ENCODE assay signal across 2 cellular contexts in the genomic region with DNA sequence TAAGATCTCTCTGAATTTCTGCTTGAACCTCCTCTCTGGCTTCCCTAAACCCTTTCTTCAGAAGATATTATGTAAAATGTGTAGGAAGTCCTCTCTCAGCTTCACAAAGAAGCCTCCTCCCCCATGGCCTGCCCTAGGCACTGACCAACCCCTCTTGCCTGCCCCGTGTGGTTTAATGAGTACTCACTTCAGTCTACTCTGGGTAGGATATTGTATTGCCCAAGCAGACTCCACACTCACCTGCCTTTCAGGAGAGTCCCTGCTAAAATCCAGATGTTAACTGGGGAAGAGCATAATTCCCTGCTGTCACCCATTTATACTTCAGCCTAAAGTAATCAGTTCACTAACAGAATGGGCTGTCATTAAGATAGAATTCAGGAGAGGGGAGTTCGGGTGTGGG.
TF ChIP-seq lines count a peak whose summit lies in the region.

No MANE protein-coding gene starts in this region.

TF ChIP-seq in GM23338, 12 proteins besides CTCF, POLR2A, EP300 and RAD21:
- TF ChIP-seq ZNF331 (CRISPR knock-in tag; IDR thresholded peaks at IDR 0.05; ENCODE audit: low read depth), result no peak
- TF ChIP-seq, protein P1, sequence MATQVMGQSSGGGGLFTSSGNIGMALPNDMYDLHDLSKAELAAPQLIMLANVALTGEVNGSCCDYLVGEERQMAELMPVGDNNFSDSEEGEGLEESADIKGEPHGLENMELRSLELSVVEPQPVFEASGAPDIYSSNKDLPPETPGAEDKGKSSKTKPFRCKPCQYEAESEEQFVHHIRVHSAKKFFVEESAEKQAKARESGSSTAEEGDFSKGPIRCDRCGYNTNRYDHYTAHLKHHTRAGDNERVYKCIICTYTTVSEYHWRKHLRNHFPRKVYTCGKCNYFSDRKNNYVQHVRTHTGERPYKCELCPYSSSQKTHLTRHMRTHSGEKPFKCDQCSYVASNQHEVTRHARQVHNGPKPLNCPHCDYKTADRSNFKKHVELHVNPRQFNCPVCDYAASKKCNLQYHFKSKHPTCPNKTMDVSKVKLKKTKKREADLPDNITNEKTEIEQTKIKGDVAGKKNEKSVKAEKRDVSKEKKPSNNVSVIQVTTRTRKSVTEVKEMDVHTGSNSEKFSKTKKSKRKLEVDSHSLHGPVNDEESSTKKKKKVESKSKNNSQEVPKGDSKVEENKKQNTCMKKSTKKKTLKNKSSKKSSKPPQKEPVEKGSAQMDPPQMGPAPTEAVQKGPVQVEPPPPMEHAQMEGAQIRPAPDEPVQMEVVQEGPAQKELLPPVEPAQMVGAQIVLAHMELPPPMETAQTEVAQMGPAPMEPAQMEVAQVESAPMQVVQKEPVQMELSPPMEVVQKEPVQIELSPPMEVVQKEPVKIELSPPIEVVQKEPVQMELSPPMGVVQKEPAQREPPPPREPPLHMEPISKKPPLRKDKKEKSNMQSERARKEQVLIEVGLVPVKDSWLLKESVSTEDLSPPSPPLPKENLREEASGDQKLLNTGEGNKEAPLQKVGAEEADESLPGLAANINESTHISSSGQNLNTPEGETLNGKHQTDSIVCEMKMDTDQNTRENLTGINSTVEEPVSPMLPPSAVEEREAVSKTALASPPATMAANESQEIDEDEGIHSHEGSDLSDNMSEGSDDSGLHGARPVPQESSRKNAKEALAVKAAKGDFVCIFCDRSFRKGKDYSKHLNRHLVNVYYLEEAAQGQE (IDR thresholded peaks at IDR 0.05; ENCODE audit: unreplicated experiment), result no peak
- TF ChIP-seq, protein P2, sequence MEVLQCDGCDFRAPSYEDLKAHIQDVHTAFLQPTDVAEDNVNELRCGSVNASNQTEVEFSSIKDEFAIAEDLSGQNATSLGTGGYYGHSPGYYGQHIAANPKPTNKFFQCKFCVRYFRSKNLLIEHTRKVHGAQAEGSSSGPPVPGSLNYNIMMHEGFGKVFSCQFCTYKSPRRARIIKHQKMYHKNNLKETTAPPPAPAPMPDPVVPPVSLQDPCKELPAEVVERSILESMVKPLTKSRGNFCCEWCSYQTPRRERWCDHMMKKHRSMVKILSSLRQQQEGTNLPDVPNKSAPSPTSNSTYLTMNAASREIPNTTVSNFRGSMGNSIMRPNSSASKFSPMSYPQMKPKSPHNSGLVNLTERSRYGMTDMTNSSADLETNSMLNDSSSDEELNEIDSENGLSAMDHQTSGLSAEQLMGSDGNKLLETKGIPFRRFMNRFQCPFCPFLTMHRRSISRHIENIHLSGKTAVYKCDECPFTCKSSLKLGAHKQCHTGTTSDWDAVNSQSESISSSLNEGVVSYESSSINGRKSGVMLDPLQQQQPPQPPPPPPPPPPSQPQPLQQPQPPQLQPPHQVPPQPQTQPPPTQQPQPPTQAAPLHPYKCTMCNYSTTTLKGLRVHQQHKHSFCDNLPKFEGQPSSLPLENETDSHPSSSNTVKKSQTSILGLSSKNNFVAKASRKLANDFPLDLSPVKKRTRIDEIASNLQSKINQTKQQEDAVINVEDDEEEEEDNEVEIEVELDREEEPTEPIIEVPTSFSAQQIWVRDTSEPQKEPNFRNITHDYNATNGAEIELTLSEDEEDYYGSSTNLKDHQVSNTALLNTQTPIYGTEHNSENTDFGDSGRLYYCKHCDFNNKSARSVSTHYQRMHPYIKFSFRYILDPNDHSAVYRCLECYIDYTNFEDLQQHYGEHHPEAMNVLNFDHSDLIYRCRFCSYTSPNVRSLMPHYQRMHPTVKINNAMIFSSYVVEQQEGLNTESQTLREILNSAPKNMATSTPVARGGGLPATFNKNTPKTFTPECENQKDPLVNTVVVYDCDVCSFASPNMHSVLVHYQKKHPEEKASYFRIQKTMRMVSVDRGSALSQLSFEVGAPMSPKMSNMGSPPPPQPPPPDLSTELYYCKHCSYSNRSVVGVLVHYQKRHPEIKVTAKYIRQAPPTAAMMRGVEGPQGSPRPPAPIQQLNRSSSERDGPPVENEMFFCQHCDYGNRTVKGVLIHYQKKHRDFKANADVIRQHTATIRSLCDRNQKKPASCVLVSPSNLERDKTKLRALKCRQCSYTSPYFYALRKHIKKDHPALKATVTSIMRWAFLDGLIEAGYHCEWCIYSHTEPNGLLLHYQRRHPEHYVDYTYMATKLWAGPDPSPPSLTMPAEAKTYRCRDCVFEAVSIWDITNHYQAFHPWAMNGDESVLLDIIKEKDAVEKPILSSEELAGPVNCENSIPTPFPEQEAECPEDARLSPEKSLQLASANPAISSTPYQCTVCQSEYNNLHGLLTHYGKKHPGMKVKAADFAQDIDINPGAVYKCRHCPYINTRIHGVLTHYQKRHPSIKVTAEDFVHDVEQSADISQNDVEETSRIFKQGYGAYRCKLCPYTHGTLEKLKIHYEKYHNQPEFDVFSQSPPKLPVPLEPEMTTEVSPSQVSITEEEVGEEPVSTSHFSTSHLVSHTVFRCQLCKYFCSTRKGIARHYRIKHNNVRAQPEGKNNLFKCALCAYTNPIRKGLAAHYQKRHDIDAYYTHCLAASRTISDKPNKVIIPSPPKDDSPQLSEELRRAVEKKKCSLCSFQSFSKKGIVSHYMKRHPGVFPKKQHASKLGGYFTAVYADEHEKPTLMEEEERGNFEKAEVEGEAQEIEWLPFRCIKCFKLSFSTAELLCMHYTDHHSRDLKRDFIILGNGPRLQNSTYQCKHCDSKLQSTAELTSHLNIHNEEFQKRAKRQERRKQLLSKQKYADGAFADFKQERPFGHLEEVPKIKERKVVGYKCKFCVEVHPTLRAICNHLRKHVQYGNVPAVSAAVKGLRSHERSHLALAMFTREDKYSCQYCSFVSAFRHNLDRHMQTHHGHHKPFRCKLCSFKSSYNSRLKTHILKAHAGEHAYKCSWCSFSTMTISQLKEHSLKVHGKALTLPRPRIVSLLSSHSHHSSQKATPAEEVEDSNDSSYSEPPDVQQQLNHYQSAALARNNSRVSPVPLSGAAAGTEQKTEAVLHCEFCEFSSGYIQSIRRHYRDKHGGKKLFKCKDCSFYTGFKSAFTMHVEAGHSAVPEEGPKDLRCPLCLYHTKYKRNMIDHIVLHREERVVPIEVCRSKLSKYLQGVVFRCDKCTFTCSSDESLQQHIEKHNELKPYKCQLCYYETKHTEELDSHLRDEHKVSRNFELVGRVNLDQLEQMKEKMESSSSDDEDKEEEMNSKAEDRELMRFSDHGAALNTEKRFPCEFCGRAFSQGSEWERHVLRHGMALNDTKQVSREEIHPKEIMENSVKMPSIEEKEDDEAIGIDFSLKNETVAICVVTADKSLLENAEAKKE (CRISPR knock-in tag; IDR thresholded peaks at IDR 0.05), result no peak
- TF ChIP-seq ZNF114 (CRISPR knock-in tag; IDR thresholded peaks at IDR 0.05), result no peak
- TF ChIP-seq EZH2phosphoT487 (IDR thresholded peaks at IDR 0.05; ENCODE audit: unreplicated experiment), result no peak
- TF ChIP-seq CREB1 (CRISPR knock-in tag; IDR thresholded peaks at IDR 0.05; ENCODE audit: low read depth), result no peak
- TF ChIP-seq POLR2AphosphoS5 (IDR thresholded peaks at IDR 0.05; ENCODE audit: low read depth), result no peak
- no peak for TF ChIP-seq JUNB (IDR thresholded peaks at IDR 0.05; ENCODE audit: unreplicated experiment)
- TF ChIP-seq NANOG (IDR thresholded peaks at IDR 0.05; ENCODE audit: borderline replicate concordance), result no peak
- TF ChIP-seq STAT1 (IDR thresholded peaks at IDR 0.05; ENCODE audit: unreplicated experiment), result no peak

TF ChIP-seq in H1, 55 proteins besides CTCF, POLR2A, EP300 and RAD21:
- TF ChIP-seq POLR2AphosphoS5 (IDR thresholded peaks at IDR 0.05; ENCODE audit: low read depth, low read length) (no peak), EGR1 (IDR thresholded peaks at IDR 0.05; ENCODE audit: borderline replicate concordance, low read depth, low read length) (no peak)
